8 cellular contexts compared by ENCODE assay signal in genomic region chr11:65180877-65181568, GRCh38. TPM values are rescaled to one million over a fixed set of nuclear protein-coding genes. Genes with fewer than 3 reads are reported as not detected.
A peak's percentile ranks its signal among the peaks of the same experiment; 100 is the strongest.
DNase-seq lines count a peak whose midpoint lies in the region; ATAC-seq, FAIRE-seq and TF ChIP-seq lines count a peak whose summit lies in the region.

No MANE protein-coding gene starts in this region.

- H3K27ac ChIP-seq in PC-3 (ENCODE audit: low read length) = peak overlapping the region; percentile 47
- peak overlapping the region; percentile 43 for H3K27ac ChIP-seq in fibroblast of lung (ENCODE audit: insufficient read depth, low read length)

- no TSS peak for BruUV-seq in PC-3 (replicated peaks; lab: Mats Ljungman, UMichigan)

- H3K79me2 ChIP-seq in PC-3 (ENCODE audit: low read length) (peaks cover 63% of the 10 kb centered on the region), fibroblast of lung (ENCODE audit: control insufficient read depth, insufficient read depth, low read length) (peaks cover 33% of the 10 kb centered on the region)

- ATAC-seq in GM19328 (IDR thresholded peaks at IDR 0.05; ENCODE audit: unreplicated experiment) (peak; percentile 37), PC-3 (peak; percentile 57)
- ATAC-seq in activated T-cell treated with anti-CD3 and anti-CD28 coated beads, Interleukin-2, amount 50 U/mL, for 72 hours (replicated peaks in 1 of 2) = peak; percentile 83 to 86

- H3K4me3 ChIP-seq in BE2C (ENCODE audit: low read depth, low read length) (peak overlapping the region; percentile 60), PC-3 (ENCODE audit: low read length) (peak overlapping the region; percentile 92), fibroblast of lung (replicated peaks in 1 of 4; ENCODE audit: control extremely low read depth in 1 of 4, insufficient read depth in 1 of 4, low read depth in 3 of 4, low read length in 4 of 4) (peak overlapping the region; percentile 83 to 93 (median 86))

- peak overlapping the region; percentile 95 for H2AFZ ChIP-seq in PC-3 (ENCODE audit: low read length)
- peak overlapping the region; percentile 81 for H2AFZ ChIP-seq in fibroblast of lung (ENCODE audit: low read length)

- DNase-seq in BE2C = peak; percentile 82
- peak; percentile 66 for DNase-seq in HTR-8/SVneo (ENCODE audit: insufficient read length, low spot score)
- peak; percentile 72 for DNase-seq in PC-3
- DNase-seq in activated T-cell treated with anti-CD3 and anti-CD28 coated beads, Interleukin-2, amount 50 U/mL, for 72 hours = peak; percentile 73 to 82
- DNase-seq in fibroblast of lung (ENCODE audit: low read depth in 2 of 2) = peak; percentile 58 to 60
- peak; percentile 90 for DNase-seq in nephron progenitor cell
- peak; percentile 89 for DNase-seq in type B pancreatic cell (ENCODE audit: extremely low spot score, unreplicated experiment)

- peaks cover 7% of the 10 kb centered on the region for H3K4me1 Mint-ChIP-seq in activated T-cell treated with anti-CD3 and anti-CD28 coated beads, Interleukin-2, amount 50 U/mL, for 72 hours (ENCODE audit: low read depth)
- H3K4me1 Mint-ChIP-seq in nephron progenitor cell = peaks cover 24% of the 10 kb centered on the region
- H3K4me1 Mint-ChIP-seq in type B pancreatic cell (ENCODE audit: unreplicated experiment) = peaks cover 11% of the 10 kb centered on the region

- H3K36me3 ChIP-seq in BE2C = no peaks in the 10 kb centered on the region
- peaks cover 13% of the 10 kb centered on the region for H3K36me3 ChIP-seq in PC-3 (ENCODE audit: low read depth, low read length)
- peaks cover 11% of the 10 kb centered on the region for H3K36me3 ChIP-seq in fibroblast of lung (ENCODE audit: control insufficient read depth, insufficient read depth, low read length)

- H3F3A ChIP-seq in PC-3 (ENCODE audit: low read length, unreplicated experiment) = no peaks in the 10 kb centered on the region

- no peak for FAIRE-seq in HTR-8/SVneo (lab: Jason Lieb, UNC)

- peaks cover 4% of the 10 kb centered on the region; the same call in 1 of the 2 replicates for H4K20me1 ChIP-seq in PC-3 (ENCODE audit: low read length)
- no peaks in the 10 kb centered on the region for H4K20me1 ChIP-seq in fibroblast of lung (ENCODE audit: control insufficient read depth, extremely low read depth, insufficient read depth, low read length)

- H3K27me3 ChIP-seq in BE2C (no peaks in the 10 kb centered on the region), PC-3 (ENCODE audit: low read length) (no peaks in the 10 kb centered on the region), fibroblast of lung (ENCODE audit: control insufficient read depth, insufficient read depth, low read length) (no peaks in the 10 kb centered on the region)

- TF ChIP-seq CTCF in BE2C (IDR thresholded peaks at IDR 0.05; ENCODE audit: low read depth, low read length) = peak; percentile 17; the same call in 1 of the 2 replicates
- TF ChIP-seq CTCF in PC-3 (conservative IDR thresholded peaks at IDR 0.05; ENCODE audit: low read depth, low read length) = peak; percentile 82
- TF ChIP-seq CTCF in fibroblast of lung (conservative IDR thresholded peaks at IDR 0.05 in 1 of 2, IDR thresholded peaks at IDR 0.05 in 1 of 2; ENCODE audit: low read depth in 1 of 2, low read length in 2 of 2) = peak; percentile 26 to 28
- peak; percentile 67 for TF ChIP-seq CTCF in nephron progenitor cell (IDR thresholded peaks at IDR 0.05)
- peak; percentile 83 for TF ChIP-seq CTCF in type B pancreatic cell (conservative IDR thresholded peaks at IDR 0.05)

- CTCF ChIA-PET in PC-3 (lab: Charles Lee) = interaction anchor here (0.7 to 1.2 kb wide), 2 partner anchors 46 to 403 kb away, joined by 3 to 4 read pairs; no protein-coding TSS in a partner anchor

- H3K27ac Mint-ChIP-seq in activated T-cell treated with anti-CD3 and anti-CD28 coated beads, Interleukin-2, amount 50 U/mL, for 72 hours = no peak overlapping the region
- no peak overlapping the region for H3K27ac Mint-ChIP-seq in nephron progenitor cell
- H3K27ac Mint-ChIP-seq in type B pancreatic cell = peak overlapping the region; percentile 84

- H3K9ac ChIP-seq in PC-3 (ENCODE audit: low read length) (peak overlapping the region; percentile 72), fibroblast of lung (ENCODE audit: insufficient read depth, low read length) (peak overlapping the region; percentile 65)

- H3K9me2 ChIP-seq in PC-3 (replicated peaks; ENCODE audit: low read length) = no peaks in the 10 kb centered on the region

- peaks cover 0 to 2% of the 10 kb centered on the region in 2 donors for H3K36me3 Mint-ChIP-seq in activated T-cell treated with anti-CD3 and anti-CD28 coated beads, Interleukin-2, amount 50 U/mL, for 72 hours (ENCODE audit: insufficient read depth in 2 of 2)
- H3K36me3 Mint-ChIP-seq in nephron progenitor cell (ENCODE audit: low read depth) = no peaks in the 10 kb centered on the region
- H3K36me3 Mint-ChIP-seq in type B pancreatic cell = peaks cover 4% of the 10 kb centered on the region

- no peaks in the 10 kb centered on the region for H3K9me3 ChIP-seq in BE2C
- no peaks in the 10 kb centered on the region for H3K9me3 ChIP-seq in PC-3 (ENCODE audit: low read length)
- no peaks in the 10 kb centered on the region for H3K9me3 ChIP-seq in fibroblast of lung (ENCODE audit: control insufficient read depth, insufficient read depth, low read depth, low read length)

- POLR2A ChIA-PET in PC-3 (lab: Charles Lee; ENCODE audit: unreplicated experiment) = interaction anchor here (0.6 to 2.0 kb wide), 2 partner anchors 46 to 317 kb away, joined by 4 to 12 read pairs; partner anchors contain the start of gene SYVN1

- peak overlapping the region; percentile 90 for H3K4me3 Mint-ChIP-seq in activated T-cell treated with anti-CD3 and anti-CD28 coated beads, Interleukin-2, amount 50 U/mL, for 72 hours
- H3K4me3 Mint-ChIP-seq in nephron progenitor cell (peak overlapping the region; percentile 83), type B pancreatic cell (peak overlapping the region; percentile 89)

- no peaks in the 10 kb centered on the region for H3K9me3 Mint-ChIP-seq in activated T-cell treated with anti-CD3 and anti-CD28 coated beads, Interleukin-2, amount 50 U/mL, for 72 hours
- H3K9me3 Mint-ChIP-seq in nephron progenitor cell (no peaks in the 10 kb centered on the region), type B pancreatic cell (no peaks in the 10 kb centered on the region)

- intact Hi-C loops in PC-3 (cut with micrococcal nuclease) = loop anchor here (2.0 to 10.0 kb wide), 3 partner anchors 64 to 134 kb away; partner anchors contain the start of genes CDC42EP2 and ZNHIT2

- no peaks in the 10 kb centered on the region for H3K27me3 Mint-ChIP-seq in activated T-cell treated with anti-CD3 and anti-CD28 coated beads, Interleukin-2, amount 50 U/mL, for 72 hours (ENCODE audit: low read depth)
- H3K27me3 Mint-ChIP-seq in nephron progenitor cell (ENCODE audit: low read depth, poor library complexity) (peaks cover 22% of the 10 kb centered on the region), type B pancreatic cell (no peaks in the 10 kb centered on the region)

- H3K4me2 ChIP-seq in PC-3 (ENCODE audit: low read length) (peak overlapping the region; percentile 99), fibroblast of lung (ENCODE audit: extremely low read depth, insufficient read depth, low read length) (peak overlapping the region; percentile 94)

- H3K4me1 ChIP-seq in BE2C = no peaks in the 10 kb centered on the region
- peaks cover 27% of the 10 kb centered on the region for H3K4me1 ChIP-seq in PC-3 (ENCODE audit: insufficient read depth, low read length)
- H3K4me1 ChIP-seq in fibroblast of lung (ENCODE audit: control insufficient read depth, extremely low read depth, insufficient read depth, low read length) = peaks cover 5% of the 10 kb centered on the region

RNA-seq across cellular contexts. Expression of gene CAPN1, which starts 0.7 kb away (rescaled TPM):
- 36.7 TPM for polyA plus RNA-seq in BE2C (2012; ENCODE audit: insufficient read depth, insufficient read length, low read depth)
- 307 and 407 TPM in 2 replicates for total RNA-seq in PC-3 (2014; rRNA removed)
- 100 to 1,000 TPM in 1 of 2 donors, 10 to 100 TPM in 1; 99.1 to 114 TPM for total RNA-seq in activated T-cell treated with anti-CD3 and anti-CD28 coated beads, Interleukin-2, amount 50 U/mL, for 72 hours
- total RNA-seq in fibroblast of lung = 58.0 and 94.5 TPM in 2 replicates
- 70.3 and 111 TPM in 2 replicates for polyA plus RNA-seq in fibroblast of lung
- polyA plus RNA-seq in fibroblast of lung (2012) = 135 and 180 TPM in 2 replicates
- polyA minus RNA-seq in fibroblast of lung (ENCODE audit: low replicate concordance) = 332 and 357 TPM in 2 replicates
- total RNA-seq in type B pancreatic cell (ENCODE audit: low replicate concordance) = 225 and 505 TPM in 2 replicates

RNA-seq across cellular contexts. Expression of gene SPDYC, which starts 11.0 kb away (rescaled TPM):
- not detected for polyA plus RNA-seq in BE2C (2012; ENCODE audit: insufficient read depth, insufficient read length, low read depth)
- total RNA-seq in PC-3 (2014; rRNA removed) = not detected in 2 replicates
- not detected for total RNA-seq in activated T-cell treated with anti-CD3 and anti-CD28 coated beads, Interleukin-2, amount 50 U/mL, for 72 hours
- not detected in 2 replicates for total RNA-seq in fibroblast of lung
- not detected in 2 replicates for polyA plus RNA-seq in fibroblast of lung
- not detected in 2 replicates for polyA plus RNA-seq in fibroblast of lung (2012)
- not detected in 2 replicates for polyA minus RNA-seq in fibroblast of lung (ENCODE audit: low replicate concordance)
- total RNA-seq in type B pancreatic cell (ENCODE audit: low replicate concordance) = not detected in 2 replicates

RNA-seq across cellular contexts. Expression of gene SYVN1, which starts 46.7 kb away (rescaled TPM):
- polyA plus RNA-seq in BE2C (2012; ENCODE audit: insufficient read depth, insufficient read length, low read depth) = 52.2 TPM
- 22.3 and 33.2 TPM in 2 replicates for total RNA-seq in PC-3 (2014; rRNA removed)
- 10 to 100 TPM; 45.8 to 53.1 TPM for total RNA-seq in activated T-cell treated with anti-CD3 and anti-CD28 coated beads, Interleukin-2, amount 50 U/mL, for 72 hours
- total RNA-seq in fibroblast of lung = 13.6 and 15.5 TPM in 2 replicates
- polyA plus RNA-seq in fibroblast of lung = 25.2 and 30.4 TPM in 2 replicates
- polyA plus RNA-seq in fibroblast of lung (2012) = 26.7 and 28.2 TPM in 2 replicates
- 259 and 336 TPM in 2 replicates for polyA minus RNA-seq in fibroblast of lung (ENCODE audit: low replicate concordance)
- 48.6 and 50.6 TPM in 2 replicates for total RNA-seq in type B pancreatic cell (ENCODE audit: low replicate concordance)

RNA-seq across cellular contexts. Expression of gene MRPL49, which starts 58.9 kb away (rescaled TPM):
- 53.6 TPM for polyA plus RNA-seq in BE2C (2012; ENCODE audit: insufficient read depth, insufficient read length, low read depth)
- 163 and 183 TPM in 2 replicates for total RNA-seq in PC-3 (2014; rRNA removed)
- 10 to 100 TPM; 73.6 to 89.8 TPM for total RNA-seq in activated T-cell treated with anti-CD3 and anti-CD28 coated beads, Interleukin-2, amount 50 U/mL, for 72 hours
- 46.2 and 70.8 TPM in 2 replicates for total RNA-seq in fibroblast of lung
- polyA plus RNA-seq in fibroblast of lung = 55.5 and 60.8 TPM in 2 replicates
- 39.5 and 45.3 TPM in 2 replicates for polyA plus RNA-seq in fibroblast of lung (2012)
- 58.5 and 106 TPM in 2 replicates for polyA minus RNA-seq in fibroblast of lung (ENCODE audit: low replicate concordance)
- 49.1 and 54.8 TPM in 2 replicates for total RNA-seq in type B pancreatic cell (ENCODE audit: low replicate concordance)

RNA-seq across cellular contexts. Expression of gene FAU, which starts 59.1 kb away (rescaled TPM):
- polyA plus RNA-seq in BE2C (2012; ENCODE audit: insufficient read depth, insufficient read length, low read depth) = 1,521 TPM
- total RNA-seq in PC-3 (2014; rRNA removed) = 1,119 and 1,157 TPM in 2 replicates
- 1,000 to 10,000 TPM; 1,144 to 1,164 TPM for total RNA-seq in activated T-cell treated with anti-CD3 and anti-CD28 coated beads, Interleukin-2, amount 50 U/mL, for 72 hours
- 336 and 338 TPM in 2 replicates for total RNA-seq in fibroblast of lung
- polyA plus RNA-seq in fibroblast of lung = 256 and 290 TPM in 2 replicates
- polyA plus RNA-seq in fibroblast of lung (2012) = 927 and 982 TPM in 2 replicates
- polyA minus RNA-seq in fibroblast of lung (ENCODE audit: low replicate concordance) = 57.5 and 61.8 TPM in 2 replicates
- total RNA-seq in type B pancreatic cell (ENCODE audit: low replicate concordance) = 758 and 795 TPM in 2 replicates

Comparison
In these comparisons a context has a peak if more than half of its experiments do, and no peak if none do; other contexts are left out.
1. Peak in every context shown above with its lines: DNase-seq, ATAC-seq, H3K4me3 ChIP-seq and H3K27ac ChIP-seq.
2. CTCF ChIP-seq: peak in every context shown above with its lines; median percentile 83 in type B pancreatic cell; 82 in PC-3; 67 in nephron progenitor cell; 27 in fibroblast of lung; 17 in BE2C.